18 cellular contexts compared by ENCODE assay signal in genomic region chr7:140618291-140618690, GRCh38. TPM values are rescaled to one million over a fixed set of nuclear protein-coding genes. Genes with fewer than 3 reads are reported as not detected.
DNase-seq lines count a peak whose midpoint lies in the region; ATAC-seq, FAIRE-seq and TF ChIP-seq lines count a peak whose summit lies in the region.
"Had no signal": no experiment of that assay in that cellular context is flagged by ENCODE, and none has a peak within 500 bp of the region (broad histone marks: within the 10 kb centered on the region; RNA-seq: fewer than 3 reads in every experiment).

No MANE protein-coding gene starts in this region.

- peak overlapping the region; percentile 27 for H3K27ac ChIP-seq in left ventricle myocardium inferior (replicated peaks)
- no peak overlapping the region for H3K27ac ChIP-seq in K562 (ENCODE audit: extremely low read depth, low read depth, low read length)
- H3K27ac ChIP-seq in A673 (ENCODE audit: low read depth, low read length, poor library complexity, severe bottlenecking) = no peak overlapping the region
- H3K27ac ChIP-seq: 22Rv1; BLaER1 treated with 17β-estradiol and CSF1 and Interleukin-3, amounts not matched to agents 10 nM and 100 nM had no signal

- CTCF ChIA-PET in K562 (lab: Yijun Ruan, JAX; ENCODE audit: low intra/inter-chr PET ratio) (no interaction called here), A673 (lab: Charles Lee) (interaction anchor here (0.5 kb wide), 1 partner anchor 440 kb away, joined by 4 read pairs; no protein-coding TSS in a partner anchor)

- H3K79me2 ChIP-seq in K562 (ENCODE audit: control insufficient read depth, insufficient read depth, low read length) = no peaks in the 10 kb centered on the region

- H3K9me1 ChIP-seq in K562 (ENCODE audit: control insufficient read depth, insufficient read depth, low read length) = no peaks in the 10 kb centered on the region

- H3K9ac ChIP-seq in K562 (ENCODE audit: insufficient read depth in 1 of 2, low read depth in 2 of 2, low read length in 2 of 2) = no peak overlapping the region
- H3K9ac ChIP-seq: BLaER1 treated with 17β-estradiol and CSF1 and Interleukin-3, amounts not matched to agents 10 nM and 100 nM had no signal

- POLR2A ChIA-PET in K562 (lab: Yijun Ruan, JAX) (interaction anchor here (1.0 kb wide), 1 partner anchor 14 kb away, joined by 4 read pairs; no protein-coding TSS in a partner anchor), A673 (lab: Charles Lee; ENCODE audit: low non-redundant PET) (no interaction called here)

- peaks cover 29% of the 10 kb centered on the region for H3K4me1 Mint-ChIP-seq in nephron
- H3K4me1 Mint-ChIP-seq: H9 had no signal

- H4K20me1 ChIP-seq in K562 (replicated peaks; ENCODE audit: control insufficient read depth, insufficient read depth, low read length) = no peaks in the 10 kb centered on the region
- H4K20me1 ChIP-seq: BLaER1 treated with 17β-estradiol and CSF1 and Interleukin-3, amounts not matched to agents 10 nM and 100 nM had no signal

- FAIRE-seq in K562 (lab: Jason Lieb, UNC) = peak; percentile 59
- FAIRE-seq: H1, HTR-8/SVneo had no signal

- H3K4me3 ChIP-seq in left ventricle myocardium inferior = no peak overlapping the region
- H3K4me3 ChIP-seq in K562 = no peak overlapping the region
- no peak overlapping the region for H3K4me3 ChIP-seq in A673 (ENCODE audit: low read depth, low read length, poor library complexity, severe bottlenecking)
- H3K4me3 ChIP-seq: BLaER1 treated with 17β-estradiol and CSF1 and Interleukin-3, amounts not matched to agents 10 nM and 100 nM had no signal

- H3K9me3 ChIP-seq in left ventricle myocardium inferior (replicated peaks) = no peaks in the 10 kb centered on the region
- H3K9me3 ChIP-seq in K562 (replicated peaks; ENCODE audit: control insufficient read depth, insufficient read depth, low read depth, low read length) = no peaks in the 10 kb centered on the region
- no peaks in the 10 kb centered on the region for H3K9me3 ChIP-seq in A673 (ENCODE audit: low read depth, low read length, poor library complexity, severe bottlenecking)
- H3K9me3 ChIP-seq: BLaER1 treated with 17β-estradiol and CSF1 and Interleukin-3, amounts not matched to agents 10 nM and 100 nM had no signal

- no peaks in the 10 kb centered on the region for H3K27me3 Mint-ChIP-seq in nephron (ENCODE audit: low read depth)
- H3K27me3 Mint-ChIP-seq: B cell, IgD-negative memory B cell had no signal

- DNase-seq in left ventricle myocardium inferior (no peak), left cardiac atrium (no peak), K562 (ENCODE audit: extremely low read depth in 1 of 4, low spot score in 3 of 4) (no peak), A673 (ENCODE audit: low spot score) (no peak), HK-2 (ENCODE audit: unreplicated experiment) (no peak)
- DNase-seq: Calu3; CD8-positive, alpha-beta T cell; DMS79 treated with DMSO at 0.1 percent for 48 hours; GF-D8; H9 had no signal

- no peak overlapping the region for H2AFZ ChIP-seq in K562 (ENCODE audit: low read depth, low read length)

- 16% methylated on average over 5 of the region's 5 CpGs for WGBS in K562 (ENCODE audit: insufficient coverage, low coverage, missing lambda C conversion rate)

- no peak for TF ChIP-seq RAD21 in K562 (CRISPR knock-in tag; conservative IDR thresholded peaks at IDR 0.05 in 1 of 2, IDR thresholded peaks at IDR 0.05 in 1 of 2)

- BruUV-seq in K562 (replicated peaks; lab: Mats Ljungman, UMichigan) (no TSS peak), A673 (replicated peaks; lab: Mats Ljungman, UMichigan) (no TSS peak)

- no peak overlapping the region for H3K4me3 Mint-ChIP-seq in nephron
- H3K4me3 Mint-ChIP-seq: B cell; CD8-positive, alpha-beta T cell; H9; IgD-negative memory B cell had no signal

- in situ Hi-C loops in K562 (cut with MboI) = no loop called here

- H3K9me3 Mint-ChIP-seq in nephron = no peaks in the 10 kb centered on the region
- H3K9me3 Mint-ChIP-seq: CD8-positive, alpha-beta T cell; H9; IgD-negative memory B cell had no signal

- peaks cover 5% of the 10 kb centered on the region for H3K36me3 Mint-ChIP-seq in nephron (ENCODE audit: low read depth)
- H3K36me3 Mint-ChIP-seq: CD8-positive, alpha-beta T cell; IgD-negative memory B cell had no signal

- intact Hi-C loops in left ventricle myocardium inferior (cut with micrococcal nuclease) = no loop called here
- intact Hi-C loops in left cardiac atrium (cut with DNase I) = no loop called here
- intact Hi-C loops in K562 (cut with micrococcal nuclease) = no loop called here
- intact Hi-C loops in A673 (cut with micrococcal nuclease; ENCODE audit: unreplicated experiment) = no loop called here

- H3K36me3 ChIP-seq in left ventricle myocardium inferior = no peaks in the 10 kb centered on the region
- H3K36me3 ChIP-seq in K562 (ENCODE audit: control insufficient read depth, insufficient read depth, low read length) = no peaks in the 10 kb centered on the region
- no peaks in the 10 kb centered on the region for H3K36me3 ChIP-seq in A673 (ENCODE audit: insufficient read depth, low read length, poor library complexity, severe bottlenecking)
- H3K36me3 ChIP-seq: BLaER1 treated with 17β-estradiol and CSF1 and Interleukin-3, amounts not matched to agents 10 nM and 100 nM had no signal

- TF ChIP-seq CTCF in left ventricle myocardium inferior (IDR thresholded peaks at IDR 0.05; ENCODE audit: borderline replicate concordance) (no peak), K562 (IDR thresholded peaks at IDR 0.05 in 2 of 3, conservative IDR thresholded peaks at IDR 0.05 in 1 of 3; ENCODE audit: insufficient read depth in 2 of 3, low read depth in 1 of 3, low read length in 3 of 3) (no peak), nephron (IDR thresholded peaks at IDR 0.05; ENCODE audit: unreplicated experiment in 3 of 3) (no peak), A673 (conservative IDR thresholded peaks at IDR 0.05; ENCODE audit: low read depth, low read length) (no peak)

- no peak for TF ChIP-seq EP300 in K562 (IDR thresholded peaks at IDR 0.05; ENCODE audit: low read length)

- peak overlapping the region; percentile 14 to 67 (median 30) for H3K27ac Mint-ChIP-seq in nephron
- H3K27ac Mint-ChIP-seq: B cell; CD8-positive, alpha-beta T cell; H9; IgD-negative memory B cell had no signal

- H3K4me2 ChIP-seq in K562 (ENCODE audit: insufficient read depth, low read length) = no peak overlapping the region
- H3K4me2 ChIP-seq: BLaER1 treated with 17β-estradiol and CSF1 and Interleukin-3, amounts not matched to agents 10 nM and 100 nM had no signal

- H3K27me3 ChIP-seq in left ventricle myocardium inferior (ENCODE audit: low read depth) (no peaks in the 10 kb centered on the region), K562 (ENCODE audit: control insufficient read depth in 2 of 2, insufficient read depth in 2 of 2, low read length in 2 of 2) (peaks cover 46 to 63% of the 10 kb centered on the region in 2 experiments), A673 (replicated peaks; ENCODE audit: insufficient read depth, low read depth, low read length, poor library complexity) (no peaks in the 10 kb centered on the region)
- H3K27me3 ChIP-seq: BLaER1 treated with 17β-estradiol and CSF1 and Interleukin-3, amounts not matched to agents 10 nM and 100 nM had no signal

- ATAC-seq in left cardiac atrium = no peak
- no peak for ATAC-seq in K562
- ATAC-seq in HG03521 (IDR thresholded peaks at IDR 0.05; ENCODE audit: unreplicated experiment) = no peak
- ATAC-seq: CD8-positive, alpha-beta T cell had no signal

- peaks cover 54% of the 10 kb centered on the region for H3K4me1 ChIP-seq in left ventricle myocardium inferior
- H3K4me1 ChIP-seq in K562 (replicated peaks in 1 of 2; ENCODE audit: control insufficient read depth in 2 of 2, insufficient read depth in 2 of 2, low read length in 2 of 2) = no peaks in the 10 kb centered on the region; a peak in 2 of 5 replicates
- no peaks in the 10 kb centered on the region for H3K4me1 ChIP-seq in A673 (ENCODE audit: insufficient read depth, low read length, poor library complexity, severe bottlenecking)

- TF ChIP-seq POLR2A in K562 (conservative IDR thresholded peaks at IDR 0.05) = no peak

RNA-seq across cellular contexts. Expression of gene DENND2A, which starts 22.3 kb away (rescaled TPM):
- total RNA-seq in left ventricle myocardium inferior (10.8 TPM), left cardiac atrium (10 to 100 TPM in 1 of 2 donors, 1 to 10 TPM in 1; 9.6 to 19.0 TPM), K562 (2014; rRNA removed) (not detected in 2 replicates), K562 (2014; rRNA removed; fragmentation: Illumina TruSeq; extraction: Trizol) (not detected in 2 replicates), K562 (2015; rRNA removed; fragmentation: Illumina TruSeq; extraction: Trizol) (not detected in 2 replicates), K562 (2021) (0.16 TPM in 1 of 2 replicates, not detected in the other), A673 (2021) (0.49 and 0.87 TPM in 2 replicates)
- total RNA-seq in K562 (2011; cell fraction: chromatin; rRNA removed; ENCODE audit: low replicate concordance) = not detected in 2 replicates
- total RNA-seq in K562 (2011; cell fraction: nucleolus; rRNA removed) = not detected in 2 replicates
- total RNA-seq in K562 (2011; cell fraction: nucleoplasm; rRNA removed) = not detected in 2 replicates
- polyA plus RNA-seq in K562 (2011; rRNA removed) (not detected in 2 replicates), K562 (2014; fragmentation: Illumina TruSeq; extraction: Trizol) (not detected in 2 replicates), K562 (2014; fragmentation: Nextera tagmentation; extraction: Ambion mirVana) (not detected), K562 (2014; rRNA removed) (not detected in 2 replicates)
- polyA plus RNA-seq in K562 (2011; cell fraction: cytosol; rRNA removed) = not detected in 2 replicates
- polyA plus RNA-seq in K562 (2011; cell fraction: nucleus; rRNA removed) = 0.18 TPM in 1 of 2 replicates, not detected in the other
- polyA plus RNA-seq in K562 (2012) = not detected in 2 replicates
- polyA minus RNA-seq in K562 (2011; rRNA and poly(A)+ RNA removed) = not detected in 2 replicates
- not detected in 2 replicates for polyA minus RNA-seq in K562 (2011; cell fraction: cytosol; rRNA and poly(A)+ RNA removed)
- polyA minus RNA-seq in K562 (2011; cell fraction: nucleus; rRNA and poly(A)+ RNA removed) = not detected in 2 replicates
- total RNA-seq: B cell, Calu3 had no signal
- polyA plus RNA-seq: IgD-negative memory B cell had no signal

RNA-seq across cellular contexts. Expression of gene ADCK2, which starts 54.5 kb away (rescaled TPM):
- 8.5 TPM for total RNA-seq in left ventricle myocardium inferior
- 10 to 100 TPM; 12.9 to 14.7 TPM for total RNA-seq in left cardiac atrium
- 7.9 and 18.9 TPM in 2 replicates for total RNA-seq in K562 (2011; cell fraction: chromatin; rRNA removed; ENCODE audit: low replicate concordance)
- total RNA-seq in K562 (2011; cell fraction: nucleolus; rRNA removed) = 18.3 and 25.7 TPM in 2 replicates
- 16.6 and 17.8 TPM in 2 replicates for total RNA-seq in K562 (2011; cell fraction: nucleoplasm; rRNA removed)
- 10.6 and 12.9 TPM in 2 replicates for total RNA-seq in K562 (2014; rRNA removed)
- 9.1 and 10.3 TPM in 2 replicates for total RNA-seq in K562 (2014; rRNA removed; fragmentation: Illumina TruSeq; extraction: Trizol)
- total RNA-seq in K562 (2015; rRNA removed; fragmentation: Illumina TruSeq; extraction: Trizol) = 13.3 and 13.8 TPM in 2 replicates
- 13.8 and 14.3 TPM in 2 replicates for total RNA-seq in K562 (2021)
- 12.0 and 12.8 TPM in 2 replicates for polyA plus RNA-seq in K562 (2011; rRNA removed)
- polyA plus RNA-seq in K562 (2011; cell fraction: cytosol; rRNA removed) = 9.7 and 13.6 TPM in 2 replicates
- 7.2 and 7.7 TPM in 2 replicates for polyA plus RNA-seq in K562 (2011; cell fraction: nucleus; rRNA removed)
- 12.2 and 28.1 TPM in 2 replicates for polyA plus RNA-seq in K562 (2012)
- polyA plus RNA-seq in K562 (2014; fragmentation: Illumina TruSeq; extraction: Trizol) = 7.7 and 9.4 TPM in 2 replicates
- polyA plus RNA-seq in K562 (2014; fragmentation: Nextera tagmentation; extraction: Ambion mirVana) = 1 to 10 TPM in 1 of 2 experiments, under 1 TPM in 1; 0.08 to 1.1 TPM
- polyA plus RNA-seq in K562 (2014; rRNA removed) = 9.7 and 10.1 TPM in 2 replicates
- polyA minus RNA-seq in K562 (2011; rRNA and poly(A)+ RNA removed) = 13.7 and 15.8 TPM in 2 replicates
- polyA minus RNA-seq in K562 (2011; cell fraction: cytosol; rRNA and poly(A)+ RNA removed) = 9.4 and 9.5 TPM in 2 replicates
- 5.8 and 8.3 TPM in 2 replicates for polyA minus RNA-seq in K562 (2011; cell fraction: nucleus; rRNA and poly(A)+ RNA removed)
- total RNA-seq in A673 (2021) = 7.5 and 12.3 TPM in 2 replicates
